ENCODE assay signal across 13 cellular contexts in the genomic region with DNA sequence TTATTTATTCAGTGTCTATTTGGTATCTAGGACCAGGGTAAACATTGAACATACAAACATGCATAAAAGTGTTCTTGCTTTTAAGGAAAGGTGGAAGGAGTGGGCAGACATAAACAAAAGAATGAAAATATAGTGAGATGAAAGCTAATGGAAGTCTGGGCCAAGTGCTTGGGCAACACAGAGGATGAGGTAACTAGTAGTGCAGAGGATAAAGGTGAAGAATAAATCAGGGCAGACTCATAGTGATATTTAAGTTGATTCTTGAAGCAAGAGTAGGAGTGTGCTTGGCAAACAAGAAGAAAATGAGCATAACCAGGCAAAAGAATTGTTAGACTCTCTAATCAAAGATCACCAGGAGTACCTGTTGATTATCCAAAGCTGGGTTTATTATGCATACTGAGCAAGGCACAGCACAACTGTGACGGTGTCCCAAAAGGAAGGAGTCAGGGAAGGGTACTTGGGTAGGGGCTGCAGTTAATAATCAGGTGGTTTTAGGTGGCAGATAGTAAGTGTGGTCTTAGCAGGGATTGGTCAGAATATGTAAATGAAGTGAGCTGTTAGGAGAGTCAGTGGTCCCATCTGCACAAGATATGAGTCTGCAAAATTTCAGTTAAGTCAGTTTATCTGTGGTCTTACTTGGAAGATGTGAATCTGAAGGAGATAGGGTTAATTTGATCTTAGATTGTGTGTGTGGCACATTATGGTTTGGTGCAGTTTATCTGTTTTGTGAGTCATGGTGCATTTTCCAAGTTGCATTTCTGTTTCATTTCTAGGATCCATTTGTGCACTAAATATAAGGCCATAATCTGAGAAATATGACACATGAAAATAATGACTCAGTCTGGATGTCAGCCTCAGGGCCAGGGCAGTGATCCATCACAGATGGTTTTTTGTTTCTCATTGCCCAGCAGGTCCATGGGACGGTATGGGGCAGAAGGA. TPM values are rescaled to one million over a fixed set of nuclear protein-coding genes. Genes with fewer than 3 reads are reported as not detected.
DNase-seq lines count a peak whose midpoint lies in the region; ATAC-seq, FAIRE-seq and TF ChIP-seq lines count a peak whose summit lies in the region.
"Had no signal": no experiment of that assay in that cellular context is flagged by ENCODE, and none has a peak within 500 bp of the region (broad histone marks: within the 10 kb centered on the region; RNA-seq: fewer than 3 reads in every experiment).

No MANE protein-coding gene starts in this region.

- H3K36me3 ChIP-seq in MG63 (no peaks in the 10 kb centered on the region), osteoblast (ENCODE audit: insufficient read depth, low read length) (no peaks in the 10 kb centered on the region)

- no peak for FAIRE-seq in GM19239 (lab: Jason Lieb, UNC)
- FAIRE-seq: G401.6 had no signal

- H3K9me3 ChIP-seq in MG63 (peaks cover 12% of the 10 kb centered on the region), osteoblast (ENCODE audit: low read depth, low read length) (no peaks in the 10 kb centered on the region)

- H3K27me3 ChIP-seq in MG63 (no peaks in the 10 kb centered on the region), osteoblast (ENCODE audit: insufficient read depth, low read length) (no peaks in the 10 kb centered on the region)

- peaks cover 22% of the 10 kb centered on the region for H3K4me1 ChIP-seq in osteoblast (ENCODE audit: insufficient read depth, low read length)

- H3K27ac ChIP-seq in osteoblast (ENCODE audit: low read depth, low read length), result peak overlapping the region; percentile 38

- ATAC-seq in GM19397 (IDR thresholded peaks at IDR 0.05; ENCODE audit: unreplicated experiment), result no peak

- H2AFZ ChIP-seq in osteoblast (ENCODE audit: low read length), result no peak overlapping the region

- no peak overlapping the region for H3K4me3 ChIP-seq in MG63
- no peak overlapping the region for H3K4me3 ChIP-seq in osteoblast (ENCODE audit: insufficient read depth, low read length)

- no peaks in the 10 kb centered on the region for H3K79me2 ChIP-seq in osteoblast (ENCODE audit: insufficient read depth, low read length)

- peak overlapping the region; percentile 51 for H3K4me2 ChIP-seq in osteoblast (ENCODE audit: insufficient read depth, low read length)

- H4K20me1 ChIP-seq in osteoblast (ENCODE audit: insufficient read depth, low read length), result no peaks in the 10 kb centered on the region

- peak; percentile 84 for DNase-seq in EH (ENCODE audit: low read depth)
- peak; percentile 65 for DNase-seq in MG63
- DNase-seq in dedifferentiated amniotic fluid mesenchymal stem cell (ENCODE audit: extremely low spot score), result peak; percentile 73
- DNase-seq in osteoblast (ENCODE audit: insufficient read length, low spot score, missing footprints), result peak; percentile 67
- DNase-seq in HuH-7 (ENCODE audit: low spot score), result no peak
- DNase-seq in GM19239 (ENCODE audit: insufficient read length, low spot score), result no peak
- DNase-seq: activated CD4-positive, alpha-beta T cell treated with anti-CD3 and anti-CD28 coated beads for 1 hour; activated naive CD4-positive, alpha-beta T cell treated with Interleukin-2 at 50 U/mL for 16 hours; effector memory CD4-positive, alpha-beta T cell; NCI-H446 treated with DMSO at 0.1 percent for 48 hours; Right ventricle myocardium superior had no signal

- no peak for TF ChIP-seq CTCF in osteoblast (IDR thresholded peaks at IDR 0.05; ENCODE audit: extremely low read depth, low read depth, low read length)

RNA-seq across cellular contexts. Expression of a gene that starts 30.6 kb away (rescaled TPM):
- total RNA-seq in MG63 (2014; rRNA removed; shearing (Covaris generic); ENCODE audit: low replicate concordance), result 18.6 and 27.3 TPM in 2 replicates
- 107 and 112 TPM in 2 replicates for total RNA-seq in osteoblast

RNA-seq across cellular contexts. Expression of a gene that starts 46.7 kb away (rescaled TPM):
- total RNA-seq in MG63 (2014; rRNA removed; shearing (Covaris generic); ENCODE audit: low replicate concordance), result 19.0 and 31.0 TPM in 2 replicates
- 74.8 and 76.0 TPM in 2 replicates for total RNA-seq in osteoblast

Comparison
In these comparisons a context has a peak if more than half of its experiments do, and no peak if none do; other contexts are left out.
1. DNase-seq: peak in EH (single experiment), MG63 (single experiment), dedifferentiated amniotic fluid mesenchymal stem cell (single experiment) and osteoblast (single experiment); none in HuH-7 (single experiment) and GM19239 (single experiment).